22 cellular contexts compared by ENCODE assay signal in genomic region chr4:140633951-140634350, GRCh38.
"Had no signal": no experiment of that assay in that cellular context is flagged by ENCODE, and none has a peak within 500 bp of the region (broad histone marks: within the 10 kb centered on the region; RNA-seq: fewer than 3 reads in every experiment).

No MANE protein-coding gene starts in this region.

- H3K36me3 Mint-ChIP-seq: immature natural killer cell had no signal

- H3K36me3 ChIP-seq: colonic mucosa had no signal

- H3K9me3 ChIP-seq: colonic mucosa, esophagus muscularis mucosa, gastroesophageal sphincter, heart left ventricle, left lung, lower lobe of right lung had no signal

- H3K4me1 Mint-ChIP-seq: immature natural killer cell had no signal

- H3K4me3 Mint-ChIP-seq: dendritic cell treated with granulocyte-macrophage colony-stimulating factor and Interleukin-4, amounts not matched to agents 40 ng/mL and 50 ng/mL, for 4 days; effector memory CD8-positive, alpha-beta T cell; endodermal cell; immature natural killer cell had no signal

- H3K27me3 ChIP-seq: colonic mucosa, esophagus muscularis mucosa, foreskin keratinocyte, gastroesophageal sphincter, heart left ventricle, hepatocyte, left lung had no signal

- H3K9me3 Mint-ChIP-seq: dendritic cell treated with granulocyte-macrophage colony-stimulating factor and Interleukin-4, amounts not matched to agents 40 ng/mL and 50 ng/mL, for 4 days; effector memory CD8-positive, alpha-beta T cell; endodermal cell; immature natural killer cell had no signal

- H3K4me3 ChIP-seq: colonic mucosa, esophagus muscularis mucosa, gastroesophageal sphincter, heart left ventricle, hepatocyte, left lung, lower lobe of right lung had no signal

- H3K27ac Mint-ChIP-seq: dendritic cell treated with granulocyte-macrophage colony-stimulating factor and Interleukin-4, amounts not matched to agents 40 ng/mL and 50 ng/mL, for 4 days; effector memory CD8-positive, alpha-beta T cell; immature natural killer cell had no signal

- DNase-seq: colonic mucosa; cortex of kidney; effector CD8-positive, alpha-beta T cell; effector memory CD8-positive, alpha-beta T cell; endodermal cell; foreskin keratinocyte; heart left ventricle; hypothalamus; immature natural killer cell; islet precursor cell; kidney; kidney glomerular epithelial cell; left colon; left lung; left ventricle myocardium superior; lower lobe of right lung; mesendoderm; midbrain had no signal

- H3K27ac ChIP-seq: colonic mucosa, esophagus muscularis mucosa, foreskin keratinocyte, gastroesophageal sphincter, left lung, lower lobe of right lung had no signal

- ATAC-seq: effector memory CD8-positive, alpha-beta T cell; foreskin keratinocyte; gastroesophageal sphincter; left lung; lower lobe of right lung had no signal

- H3K4me1 ChIP-seq: colonic mucosa, esophagus muscularis mucosa, foreskin keratinocyte, gastroesophageal sphincter, left lung, lower lobe of right lung had no signal
